1 cellular context compared by ENCODE assay signal in the genomic region with DNA sequence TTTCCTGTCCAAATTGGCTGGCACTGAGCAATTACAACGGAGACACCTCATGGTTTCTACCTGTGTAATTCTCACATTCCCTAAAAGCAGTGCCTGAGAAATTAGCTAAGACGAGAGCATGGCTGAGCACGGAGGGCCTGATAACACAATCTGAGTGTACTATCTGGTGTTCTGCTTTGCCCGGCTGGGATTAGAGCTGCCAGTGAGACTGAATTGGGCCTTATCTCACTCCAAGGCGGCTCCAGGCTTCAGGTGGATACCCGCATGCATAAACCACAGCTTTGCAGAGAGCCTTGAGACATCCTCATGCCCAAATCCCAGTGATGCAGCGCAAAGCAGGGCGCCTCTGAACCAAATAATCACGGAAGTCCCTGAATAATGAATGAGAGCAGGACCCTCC.
TF ChIP-seq lines count a peak whose summit lies in the region.

No MANE protein-coding gene starts in this region.

TF ChIP-seq in A549, 52 proteins besides CTCF, POLR2A, EP300 and RAD21 (continued from another document):
- TF ChIP-seq, protein P1, sequence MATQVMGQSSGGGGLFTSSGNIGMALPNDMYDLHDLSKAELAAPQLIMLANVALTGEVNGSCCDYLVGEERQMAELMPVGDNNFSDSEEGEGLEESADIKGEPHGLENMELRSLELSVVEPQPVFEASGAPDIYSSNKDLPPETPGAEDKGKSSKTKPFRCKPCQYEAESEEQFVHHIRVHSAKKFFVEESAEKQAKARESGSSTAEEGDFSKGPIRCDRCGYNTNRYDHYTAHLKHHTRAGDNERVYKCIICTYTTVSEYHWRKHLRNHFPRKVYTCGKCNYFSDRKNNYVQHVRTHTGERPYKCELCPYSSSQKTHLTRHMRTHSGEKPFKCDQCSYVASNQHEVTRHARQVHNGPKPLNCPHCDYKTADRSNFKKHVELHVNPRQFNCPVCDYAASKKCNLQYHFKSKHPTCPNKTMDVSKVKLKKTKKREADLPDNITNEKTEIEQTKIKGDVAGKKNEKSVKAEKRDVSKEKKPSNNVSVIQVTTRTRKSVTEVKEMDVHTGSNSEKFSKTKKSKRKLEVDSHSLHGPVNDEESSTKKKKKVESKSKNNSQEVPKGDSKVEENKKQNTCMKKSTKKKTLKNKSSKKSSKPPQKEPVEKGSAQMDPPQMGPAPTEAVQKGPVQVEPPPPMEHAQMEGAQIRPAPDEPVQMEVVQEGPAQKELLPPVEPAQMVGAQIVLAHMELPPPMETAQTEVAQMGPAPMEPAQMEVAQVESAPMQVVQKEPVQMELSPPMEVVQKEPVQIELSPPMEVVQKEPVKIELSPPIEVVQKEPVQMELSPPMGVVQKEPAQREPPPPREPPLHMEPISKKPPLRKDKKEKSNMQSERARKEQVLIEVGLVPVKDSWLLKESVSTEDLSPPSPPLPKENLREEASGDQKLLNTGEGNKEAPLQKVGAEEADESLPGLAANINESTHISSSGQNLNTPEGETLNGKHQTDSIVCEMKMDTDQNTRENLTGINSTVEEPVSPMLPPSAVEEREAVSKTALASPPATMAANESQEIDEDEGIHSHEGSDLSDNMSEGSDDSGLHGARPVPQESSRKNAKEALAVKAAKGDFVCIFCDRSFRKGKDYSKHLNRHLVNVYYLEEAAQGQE (IDR thresholded peaks at IDR 0.05): no peak
- TF ChIP-seq JUN (IDR thresholded peaks at IDR 0.05): no peak
- TF ChIP-seq, protein P2, sequence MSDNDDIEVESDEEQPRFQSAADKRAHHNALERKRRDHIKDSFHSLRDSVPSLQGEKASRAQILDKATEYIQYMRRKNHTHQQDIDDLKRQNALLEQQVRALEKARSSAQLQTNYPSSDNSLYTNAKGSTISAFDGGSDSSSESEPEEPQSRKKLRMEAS (IDR thresholded peaks at IDR 0.05): no peak
- no peak for TF ChIP-seq ZNF302 (CRISPR knock-in tag; IDR thresholded peaks at IDR 0.05)
- TF ChIP-seq ZSCAN20 (CRISPR knock-in tag; IDR thresholded peaks at IDR 0.05): no peak
- no peak for TF ChIP-seq NPAS2 (CRISPR knock-in tag; IDR thresholded peaks at IDR 0.05; ENCODE audit: borderline replicate concordance)
- no peak for TF ChIP-seq FOXS1 (CRISPR knock-in tag; IDR thresholded peaks at IDR 0.05)
- TF ChIP-seq HOXB13 (CRISPR knock-in tag; IDR thresholded peaks at IDR 0.05; ENCODE audit: low read depth): no peak
- TF ChIP-seq, protein P3, sequence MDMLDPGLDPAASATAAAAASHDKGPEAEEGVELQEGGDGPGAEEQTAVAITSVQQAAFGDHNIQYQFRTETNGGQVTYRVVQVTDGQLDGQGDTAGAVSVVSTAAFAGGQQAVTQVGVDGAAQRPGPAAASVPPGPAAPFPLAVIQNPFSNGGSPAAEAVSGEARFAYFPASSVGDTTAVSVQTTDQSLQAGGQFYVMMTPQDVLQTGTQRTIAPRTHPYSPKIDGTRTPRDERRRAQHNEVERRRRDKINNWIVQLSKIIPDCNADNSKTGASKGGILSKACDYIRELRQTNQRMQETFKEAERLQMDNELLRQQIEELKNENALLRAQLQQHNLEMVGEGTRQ (IDR thresholded peaks at IDR 0.05): no peak
- TF ChIP-seq MAFK (IDR thresholded peaks at IDR 0.05; ENCODE audit: partially characterized antibody): no peak
- no peak for TF ChIP-seq ZFP36 (IDR thresholded peaks at IDR 0.05; ENCODE audit: borderline replicate concordance, partially characterized antibody)
- TF ChIP-seq, protein P4, sequence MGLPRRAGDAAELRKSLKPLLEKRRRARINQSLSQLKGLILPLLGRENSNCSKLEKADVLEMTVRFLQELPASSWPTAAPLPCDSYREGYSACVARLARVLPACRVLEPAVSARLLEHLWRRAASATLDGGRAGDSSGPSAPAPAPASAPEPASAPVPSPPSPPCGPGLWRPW (IDR thresholded peaks at IDR 0.05): no peak
TF ChIP-seq in A549: peak in this region for 0.
